ENCODE assay signal across 4 cellular contexts in the genomic region with DNA sequence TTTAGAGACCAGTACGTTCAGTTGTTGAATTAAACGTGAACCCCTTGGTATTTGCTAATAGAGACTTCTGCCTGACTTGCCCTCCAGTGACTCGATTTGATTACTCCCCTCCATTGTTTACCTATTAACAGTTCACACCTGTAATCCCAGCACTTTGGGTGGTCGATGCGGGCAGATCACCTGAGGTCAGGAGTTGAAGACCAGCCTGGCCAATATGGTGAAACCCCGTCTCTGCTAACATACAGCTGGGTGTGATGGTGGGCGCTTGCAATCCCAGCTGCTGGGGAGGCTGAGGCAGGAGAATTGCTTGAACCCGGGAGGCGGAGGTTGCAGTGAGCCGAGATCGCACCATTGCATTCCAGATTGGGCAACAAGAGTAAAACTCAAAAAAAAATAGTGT. TPM values are rescaled to one million over a fixed set of nuclear protein-coding genes. Genes with fewer than 3 reads are reported as not detected.
"Had no signal": no experiment of that assay in that cellular context is flagged by ENCODE, and none has a peak within 500 bp of the region (broad histone marks: within the 10 kb centered on the region; RNA-seq: fewer than 3 reads in every experiment).

No MANE protein-coding gene starts in this region.

RNA-seq across cellular contexts. Expression of a gene that starts 22.9 kb away (rescaled TPM):
- total RNA-seq: epithelial cell of proximal tubule, left lobe of liver had no signal
- polyA plus RNA-seq: mammary epithelial cell; naive thymus-derived CD8-positive, alpha-beta T cell had no signal
